Comparison of ENCODE assay signal across 9 cellular contexts in genomic region chr3:34361921-34362320, GRCh38.
DNase-seq lines count a peak whose midpoint lies in the region; ATAC-seq and TF ChIP-seq lines count a peak whose summit lies in the region.
"Had no signal": no experiment of that assay in that cellular context is flagged by ENCODE, and none has a peak within 500 bp of the region (broad histone marks: within the 10 kb centered on the region; RNA-seq: fewer than 3 reads in every experiment).

No MANE protein-coding gene starts in this region.

- TF ChIP-seq POLR2A in sigmoid colon (IDR thresholded peaks at IDR 0.05): no peak

- TF ChIP-seq EP300 in sigmoid colon (IDR thresholded peaks at IDR 0.05): no peak

- CTCF ChIA-PET in MCF 10A (lab: Yijun Ruan, JAX): interaction anchor here (1.1 kb wide), 1 partner anchor 16 kb away, joined by 3 read pairs; no protein-coding TSS in a partner anchor

- no peak overlapping the region for H3K27ac ChIP-seq in sigmoid colon

- H3K4me3 ChIP-seq in sigmoid colon: no peak overlapping the region

- no peak overlapping the region for H3K27ac Mint-ChIP-seq in activated naive CD4-positive, alpha-beta T cell treated with anti-CD3 and anti-CD28 coated beads, Interleukin-2, amount 50 U/mL, for 72 hours
- H3K27ac Mint-ChIP-seq in MCF 10A (ENCODE audit: low read depth, unreplicated experiment): no peak overlapping the region

- H3K4me1 Mint-ChIP-seq in MCF 10A (ENCODE audit: insufficient read depth, unreplicated experiment): no peaks in the 10 kb centered on the region

- POLR2A ChIA-PET in MCF 10A (lab: Yijun Ruan, JAX): no interaction called here

- TF ChIP-seq CTCF in MCF 10A (IDR thresholded peaks at IDR 0.05; ENCODE audit: unreplicated experiment) (no peak), sigmoid colon (IDR thresholded peaks at IDR 0.05) (no peak)

- peaks cover 0 to 4% of the 10 kb centered on the region in 2 donors for H3K9me3 Mint-ChIP-seq in activated naive CD4-positive, alpha-beta T cell treated with anti-CD3 and anti-CD28 coated beads, Interleukin-2, amount 50 U/mL, for 72 hours
- no peaks in the 10 kb centered on the region for H3K9me3 Mint-ChIP-seq in MCF 10A (ENCODE audit: unreplicated experiment)

- in situ Hi-C loops in KBM-7 (cut with MboI; ENCODE audit: low pct_unique_long_range_greater_than_20kb, low sequenced_read_pairs): no loop called here

- no peaks in the 10 kb centered on the region for H3K27me3 ChIP-seq in sigmoid colon

- H3K36me3 ChIP-seq in sigmoid colon: no peaks in the 10 kb centered on the region

- H3K9me3 ChIP-seq in sigmoid colon: no peaks in the 10 kb centered on the region

- H3K27me3 Mint-ChIP-seq in MCF 10A (ENCODE audit: insufficient read depth, unreplicated experiment): peaks cover 3% of the 10 kb centered on the region

- no peak for DNase-seq in activated naive CD4-positive, alpha-beta T cell treated with anti-CD3 and anti-CD28 coated beads, Interleukin-2, amount 50 U/mL, for 72 hours (ENCODE audit: low spot score in 2 of 2)
- no peak for DNase-seq in activated naive CD4-positive, alpha-beta T cell treated with anti-CD3 and anti-CD28 coated beads, Interleukin-2, amount 50 U/mL, for 16 hours
- DNase-seq in KBM-7 (peak; percentile 20), superior temporal gyrus (ENCODE audit: extremely low spot score) (peak; percentile 43), NCI-H2107 treated with DMSO at 0.1 percent for 48 hours (lab: John Stamatoyannopoulos, UW; ENCODE audit: unreplicated experiment) (no peak), MCF 10A (ENCODE audit: unreplicated experiment) (no peak), sigmoid colon (no peak)

- H3K4me1 ChIP-seq in sigmoid colon: no peaks in the 10 kb centered on the region

- no peak overlapping the region for H3K4me3 Mint-ChIP-seq in MCF 10A (ENCODE audit: unreplicated experiment)

- ATAC-seq in activated naive CD4-positive, alpha-beta T cell treated with anti-CD3 and anti-CD28 coated beads, Interleukin-2, amount 50 U/mL, for 72 hours: peak; percentile 60 to 87
- ATAC-seq in HG02623 (IDR thresholded peaks at IDR 0.05; ENCODE audit: unreplicated experiment): peak; percentile 96
- ATAC-seq: HCT116 had no signal

- BruUV-seq in MCF 10A (replicated peaks; lab: Mats Ljungman, UMichigan): no TSS peak

- H3K36me3 Mint-ChIP-seq in activated naive CD4-positive, alpha-beta T cell treated with anti-CD3 and anti-CD28 coated beads, Interleukin-2, amount 50 U/mL, for 72 hours: no peaks in the 10 kb centered on the region
- no peaks in the 10 kb centered on the region for H3K36me3 Mint-ChIP-seq in MCF 10A (ENCODE audit: insufficient read depth, unreplicated experiment)

- intact Hi-C loops in MCF 10A (cut with micrococcal nuclease) (no loop called here), sigmoid colon (cut with DNase I) (no loop called here)

- WGBS in sigmoid colon, 2 donors: 25 to 30% methylated on average over 5 of the region's 5 CpGs

Comparison
In these comparisons a context has a peak if more than half of its experiments do, and no peak if none do; other contexts are left out.
1. DNase-seq: peak in KBM-7 (single experiment) and superior temporal gyrus (single experiment); none in activated naive CD4-positive, alpha-beta T cell treated with anti-CD3 and anti-CD28 coated beads, Interleukin-2, amount 50 U/mL, for 72 hours (0 of 2), activated naive CD4-positive, alpha-beta T cell treated with anti-CD3 and anti-CD28 coated beads, Interleukin-2, amount 50 U/mL, for 16 hours (single experiment), NCI-H2107 treated with DMSO at 0.1 percent for 48 hours (single experiment), MCF 10A (single experiment) and sigmoid colon (single experiment).